In genomic region chr11:34424826-34425225, GRCh38 we compare ENCODE assay signal across 2 cellular contexts. TPM values are rescaled to one million over a fixed set of nuclear protein-coding genes. Genes with fewer than 3 reads are reported as not detected.
"Had no signal": no experiment of that assay in that cellular context is flagged by ENCODE, and none has a peak within 500 bp of the region (broad histone marks: within the 10 kb centered on the region; RNA-seq: fewer than 3 reads in every experiment).

No MANE protein-coding gene starts in this region.

RNA-seq across cellular contexts. Expression of gene CAT, which starts 13.9 kb away (rescaled TPM):
- total RNA-seq: smooth muscle cell had no signal
- polyA plus RNA-seq: hepatocyte, smooth muscle cell had no signal
